Comparison of ENCODE assay signal across 8 cellular contexts in the genomic region with DNA sequence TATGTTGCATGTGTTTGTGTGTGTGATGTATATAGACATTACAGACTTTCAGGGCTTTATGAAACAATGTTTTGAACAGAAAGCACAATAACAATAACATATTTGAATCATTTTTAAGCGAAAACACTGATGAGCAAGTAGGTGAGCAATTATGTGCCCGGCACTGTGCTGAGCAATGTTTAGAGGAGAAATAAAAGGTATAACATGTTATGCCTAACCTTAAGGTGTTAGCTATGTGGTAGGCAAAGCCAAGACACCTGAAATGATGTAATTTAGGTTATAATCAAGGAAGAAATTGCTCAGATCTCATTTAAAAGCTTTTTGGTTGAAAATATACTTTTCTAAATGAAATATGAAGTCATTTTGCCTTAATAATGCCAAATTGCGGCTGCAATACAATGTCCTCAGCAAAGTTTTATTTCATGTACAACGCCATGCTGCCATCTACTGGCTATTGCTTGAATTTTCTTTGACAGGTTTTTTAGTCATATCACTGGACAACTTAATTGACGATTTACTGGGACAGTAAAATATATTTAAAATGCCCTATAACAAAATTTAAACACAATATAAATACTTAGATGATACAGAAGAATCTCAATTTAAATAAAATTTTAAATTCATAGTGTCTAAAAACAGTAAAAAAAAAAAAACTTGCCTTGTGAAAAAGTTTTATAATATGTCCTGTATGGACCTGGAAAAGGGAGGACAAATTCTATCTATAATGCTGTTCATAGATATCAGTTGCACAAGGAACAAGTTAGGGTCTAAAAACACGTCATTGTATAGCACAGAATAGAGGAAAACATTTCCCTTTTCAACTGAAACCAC.
A peak's percentile ranks its signal among the peaks of the same experiment; 100 is the strongest.
DNase-seq lines count a peak whose midpoint lies in the region; TF ChIP-seq lines count a peak whose summit lies in the region.

No MANE protein-coding gene starts in this region.

- H3K27me3 Mint-ChIP-seq in activated CD4-positive, alpha-beta T cell treated with anti-CD3 and anti-CD28 coated beads, Interleukin-2, amount 10 ng/mL, durations not matched to agents 24 days and 14 days = no peaks in the 10 kb centered on the region

- H3K4me1 ChIP-seq in cardiac muscle cell (ENCODE audit: low read depth) (peaks cover 23% of the 10 kb centered on the region), trophoblast cell (ENCODE audit: control insufficient read depth in 1 of 2, insufficient read depth in 2 of 2, low read length in 2 of 2) (no peaks in the 10 kb centered on the region)

- H4K91ac ChIP-seq in trophoblast cell (ENCODE audit: low read depth, low read length) = no peak overlapping the region

- no peak overlapping the region for H3K23ac ChIP-seq in trophoblast cell (ENCODE audit: low read length)

- H2BK5ac ChIP-seq in trophoblast cell (ENCODE audit: low read depth, low read length, poor library complexity) = no peak overlapping the region

- no peak overlapping the region for H4K8ac ChIP-seq in trophoblast cell (ENCODE audit: low read depth, low read length)

- H3K9me3 ChIP-seq in cardiac muscle cell (ENCODE audit: low read depth) (no peaks in the 10 kb centered on the region), trophoblast cell (ENCODE audit: insufficient read depth, low read depth, low read length) (no peaks in the 10 kb centered on the region)

- no peak overlapping the region for H3K4ac ChIP-seq in trophoblast cell (ENCODE audit: low read depth, low read length)

- H3K4me1 Mint-ChIP-seq in activated CD4-positive, alpha-beta T cell treated with anti-CD3 and anti-CD28 coated beads, Interleukin-2, amount 10 ng/mL, durations not matched to agents 24 days and 14 days = peaks cover 14% of the 10 kb centered on the region

- H3K36me3 ChIP-seq in cardiac muscle cell (no peaks in the 10 kb centered on the region), trophoblast cell (ENCODE audit: control insufficient read depth in 1 of 2, insufficient read depth in 2 of 2, low read length in 2 of 2) (no peaks in the 10 kb centered on the region)

- H3K4me2 ChIP-seq in trophoblast cell (ENCODE audit: low read length) = no peak overlapping the region

- no peaks in the 10 kb centered on the region for H3K79me2 ChIP-seq in trophoblast cell (ENCODE audit: control insufficient read depth, insufficient read depth, low read length, poor library complexity)

- no peaks in the 10 kb centered on the region for H3K9me3 Mint-ChIP-seq in activated CD4-positive, alpha-beta T cell treated with anti-CD3 and anti-CD28 coated beads, Interleukin-2, amount 10 ng/mL, durations not matched to agents 24 days and 14 days

- H3K18ac ChIP-seq in trophoblast cell (ENCODE audit: low read length) = no peak overlapping the region

- H2AK5ac ChIP-seq in trophoblast cell (ENCODE audit: low read length) = no peak overlapping the region

- WGBS in trophoblast cell (ENCODE audit: extremely low coverage, insufficient coverage, insufficient read length) = no CpG with 5 or more reads among the region's 6 CpGs

- no peak overlapping the region for H3K4me3 Mint-ChIP-seq in activated CD4-positive, alpha-beta T cell treated with anti-CD3 and anti-CD28 coated beads, Interleukin-2, amount 10 ng/mL, durations not matched to agents 24 days and 14 days

- no peak overlapping the region for H2AFZ ChIP-seq in trophoblast cell (ENCODE audit: insufficient read depth, low read length, poor library complexity)

- H3K4me3 ChIP-seq in cardiac muscle cell = no peak overlapping the region
- no peak overlapping the region for H3K4me3 ChIP-seq in fibroblast of the aortic adventitia (ENCODE audit: low read depth, low read length)
- no peak overlapping the region for H3K4me3 ChIP-seq in trophoblast cell (ENCODE audit: low read depth, low read length)

- H3K27me3 ChIP-seq in cardiac muscle cell (no peaks in the 10 kb centered on the region), trophoblast cell (ENCODE audit: insufficient read depth, low read length) (no peaks in the 10 kb centered on the region)

- no peak overlapping the region for H3K14ac ChIP-seq in trophoblast cell (ENCODE audit: low read length)

- peaks cover 6% of the 10 kb centered on the region for H3K36me3 Mint-ChIP-seq in activated CD4-positive, alpha-beta T cell treated with anti-CD3 and anti-CD28 coated beads, Interleukin-2, amount 10 ng/mL, durations not matched to agents 24 days and 14 days (ENCODE audit: low read depth)

- no peak overlapping the region for H4K12ac ChIP-seq in trophoblast cell (ENCODE audit: low read depth, low read length)

- no peak overlapping the region for H3K27ac Mint-ChIP-seq in activated CD4-positive, alpha-beta T cell treated with anti-CD3 and anti-CD28 coated beads, Interleukin-2, amount 10 ng/mL, durations not matched to agents 24 days and 14 days

- no peak overlapping the region for H2BK120ac ChIP-seq in trophoblast cell (ENCODE audit: insufficient read depth, low read length, poor library complexity)

- intact Hi-C loops in cardiac septum (cut with DNase I) = loop anchor here (2.0 to 5.0 kb wide), 2 partner anchors 95 to 200 kb away; no protein-coding TSS in a partner anchor
- intact Hi-C loops in activated CD4-positive, alpha-beta T cell treated with anti-CD3 and anti-CD28 coated beads, Interleukin-2, amount 10 ng/mL, durations not matched to agents 24 days and 14 days (cut with micrococcal nuclease) = loop anchor here (1.0 to 10.0 kb wide), 6 partner anchors 74 to 547 kb away; no protein-coding TSS in a partner anchor

- no peak overlapping the region for H3K9ac ChIP-seq in trophoblast cell (ENCODE audit: low read length)

- TF ChIP-seq CTCF in cardiac muscle cell (IDR thresholded peaks at IDR 0.05; ENCODE audit: low read depth, low read length) (peak; percentile 62), fibroblast of the aortic adventitia (IDR thresholded peaks at IDR 0.05; ENCODE audit: insufficient read depth, low read length) (peak; percentile 62)

- H3K27ac ChIP-seq in cardiac muscle cell (no peak overlapping the region), trophoblast cell (ENCODE audit: low read depth, low read length) (no peak overlapping the region)

- no peaks in the 10 kb centered on the region for H3K79me1 ChIP-seq in trophoblast cell (ENCODE audit: low read length)

- H2BK12ac ChIP-seq in trophoblast cell (ENCODE audit: low read length) = no peak overlapping the region

- DNase-seq in cardiac muscle cell (ENCODE audit: low read depth in 1 of 2, low spot score in 1 of 2) (peak; percentile 66 to 81), cardiac septum (ENCODE audit: low spot score) (no peak), HCEC 1CT (peak; percentile 28), NCI-H1105 treated with DMSO at 0.1 percent for 48 hours (lab: John Stamatoyannopoulos, UW) (peak; percentile 31), fibroblast of the aortic adventitia (ENCODE audit: low read depth) (peak; percentile 88), trophoblast cell (peak; percentile 53 to 87), ecto neural progenitor cell (ENCODE audit: low spot score) (no peak)
- peak; percentile 85 for DNase-seq in activated CD4-positive, alpha-beta T cell treated with anti-CD3 and anti-CD28 coated beads, Interleukin-2, amount 10 ng/mL, durations not matched to agents 24 days and 14 days

Comparison
In these comparisons a context has a peak if more than half of its experiments do, and no peak if none do; other contexts are left out.
1. DNase-seq: peak in cardiac muscle cell (2 of 2), HCEC 1CT (single experiment), NCI-H1105 treated with DMSO at 0.1 percent for 48 hours (single experiment), activated CD4-positive, alpha-beta T cell treated with anti-CD3 and anti-CD28 coated beads, Interleukin-2, amount 10 ng/mL, durations not matched to agents 24 days and 14 days (single experiment), fibroblast of the aortic adventitia (single experiment) and trophoblast cell (2 of 2); none in cardiac septum (single experiment) and ecto neural progenitor cell (single experiment).